In genomic region chrX:2614911-2615310, GRCh38 we compare ENCODE assay signal across 9 cellular contexts.
A peak's percentile ranks its signal among the peaks of the same experiment; 100 is the strongest.
DNase-seq lines count a peak whose midpoint lies in the region; ATAC-seq, FAIRE-seq and TF ChIP-seq lines count a peak whose summit lies in the region.
"Had no signal": no experiment of that assay in that cellular context is flagged by ENCODE, and none has a peak within 500 bp of the region (broad histone marks: within the 10 kb centered on the region; RNA-seq: fewer than 3 reads in every experiment).

No MANE protein-coding gene starts in this region.

- peak overlapping the region in 3 of 10 donors; percentile 17 to 63 (median 54) for H3K27ac ChIP-seq in heart right ventricle
- no peak overlapping the region for H3K27ac ChIP-seq in small intestine (ENCODE audit: low read depth in 1 of 2, low read length in 1 of 2)

- peaks cover 80% of the 10 kb centered on the region for H3K36me3 Mint-ChIP-seq in activated CD8-positive, alpha-beta T cell treated with anti-CD3 and anti-CD28 coated beads, Interleukin-2, amount 10 ng/mL, durations not matched to agents 7 days and 5 days (ENCODE audit: low read depth)

- CTCF ChIA-PET in activated CD8-positive, alpha-beta T cell treated with anti-CD3 and anti-CD28 coated beads, Interleukin-2, amount 10 ng/mL, durations not matched to agents 7 days and 5 days (lab: Charles Lee) = no interaction called here

- POLR2A ChIA-PET in activated CD8-positive, alpha-beta T cell treated with anti-CD3 and anti-CD28 coated beads, Interleukin-2, amount 10 ng/mL, durations not matched to agents 7 days and 5 days (lab: Charles Lee) = no interaction called here

- H3K9me3 Mint-ChIP-seq in activated CD8-positive, alpha-beta T cell treated with anti-CD3 and anti-CD28 coated beads, Interleukin-2, amount 10 ng/mL, durations not matched to agents 7 days and 5 days (ENCODE audit: insufficient read depth) = no peaks in the 10 kb centered on the region

- H3K36me3 ChIP-seq in heart right ventricle = peaks cover 0 to 72% (median 11%) of the 10 kb centered on the region in 9 donors
- H3K36me3 ChIP-seq in small intestine (ENCODE audit: control insufficient read depth in 2 of 2, insufficient read depth in 2 of 2, low read length in 2 of 2) = peaks cover 10 to 11% of the 10 kb centered on the region in 2 donors

- 17 to 18% methylated on average over 3 of the region's 3 CpGs for WGBS in heart right ventricle, 2 donors
- 15 to 49% (median 34%) methylated on average over 3 of the region's 3 CpGs for WGBS in small intestine, 3 donors

- in situ Hi-C loops in GM13977 (cut with MboI; ENCODE audit: low pct_unique_long_range_greater_than_20kb, low sequenced_read_pairs, unreplicated experiment) = no loop called here

- peak; percentile 54 for ATAC-seq in GM18502 (IDR thresholded peaks at IDR 0.05; ENCODE audit: poor library complexity, unreplicated experiment)
- ATAC-seq in activated CD8-positive, alpha-beta T cell treated with anti-CD3 and anti-CD28 coated beads, Interleukin-2, amount 10 ng/mL, durations not matched to agents 7 days and 5 days = no peak
- ATAC-seq in heart right ventricle = peak in 7 of 8 donors; percentile 55 to 87 (median 84)
- ATAC-seq in GM21576 (IDR thresholded peaks at IDR 0.05; ENCODE audit: unreplicated experiment) = no peak

- H3K4me3 ChIP-seq in heart right ventricle (no peak overlapping the region), small intestine (ENCODE audit: low read depth in 1 of 2, low read length in 2 of 2) (no peak overlapping the region)

- TF ChIP-seq CTCF in heart right ventricle (IDR thresholded peaks at IDR 0.05) (peak in 5 of 9 donors; percentile 33 to 55 (median 50)), GM13977 (IDR thresholded peaks at IDR 0.05; ENCODE audit: extremely low read depth, insufficient read depth, missing control alignments) (no peak)

- peak; percentile 19 for DNase-seq in activated CD8-positive, alpha-beta T cell treated with anti-CD3 and anti-CD28 coated beads, Interleukin-2, amount 10 ng/mL, durations not matched to agents 7 days and 5 days
- DNase-seq in heart right ventricle (peak in 1 of 2 donors; percentile 18), small intestine (peak; percentile 7), GM19238 (ENCODE audit: insufficient read length, low spot score) (no peak), GM13977 (ENCODE audit: low spot score) (no peak), GM12891 (ENCODE audit: insufficient read length, low spot score) (no peak)
- DNase-seq: T-helper 9 cell had no signal

- H3K9me3 ChIP-seq in heart right ventricle = no peaks in the 10 kb centered on the region
- no peaks in the 10 kb centered on the region for H3K9me3 ChIP-seq in small intestine (ENCODE audit: control insufficient read depth, low read depth)

- no peak for TF ChIP-seq POLR2A in GM12891 (IDR thresholded peaks at IDR 0.05; ENCODE audit: low read depth, low read length)

- H3K27ac Mint-ChIP-seq in activated CD8-positive, alpha-beta T cell treated with anti-CD3 and anti-CD28 coated beads, Interleukin-2, amount 10 ng/mL, durations not matched to agents 7 days and 5 days = no peak overlapping the region

- no peaks in the 10 kb centered on the region for H3K27me3 Mint-ChIP-seq in activated CD8-positive, alpha-beta T cell treated with anti-CD3 and anti-CD28 coated beads, Interleukin-2, amount 10 ng/mL, durations not matched to agents 7 days and 5 days (ENCODE audit: low read depth)

- H3K4me1 ChIP-seq in heart right ventricle (peaks cover 0 to 29% (median 8%) of the 10 kb centered on the region in 9 donors), small intestine (ENCODE audit: control insufficient read depth in 2 of 2, insufficient read depth in 1 of 2, low read depth in 1 of 2, low read length in 1 of 2) (peaks cover 0 to 4% of the 10 kb centered on the region in 2 donors)

- H3K27me3 ChIP-seq in heart right ventricle (no peaks in the 10 kb centered on the region), small intestine (ENCODE audit: control insufficient read depth in 2 of 2, insufficient read depth in 2 of 2, low read length in 2 of 2) (no peaks in the 10 kb centered on the region)

- H3K4me3 Mint-ChIP-seq in activated CD8-positive, alpha-beta T cell treated with anti-CD3 and anti-CD28 coated beads, Interleukin-2, amount 10 ng/mL, durations not matched to agents 7 days and 5 days = no peak overlapping the region

- intact Hi-C loops in heart right ventricle (cut with DNase I) = no loop called here

- peaks cover 48% of the 10 kb centered on the region for H3K4me1 Mint-ChIP-seq in activated CD8-positive, alpha-beta T cell treated with anti-CD3 and anti-CD28 coated beads, Interleukin-2, amount 10 ng/mL, durations not matched to agents 7 days and 5 days (ENCODE audit: low read depth)

- no peak for FAIRE-seq in small intestine (lab: Jason Lieb, UNC)
- no peak for FAIRE-seq in GM12891 (lab: Jason Lieb, UNC)

TF ChIP-seq in GM12891, 5 proteins besides CTCF, POLR2A, EP300 and RAD21:
- TF ChIP-seq TAF1 (IDR thresholded peaks at IDR 0.05; ENCODE audit: low read depth, low read length) = no peak
- TF ChIP-seq POU2F2 (IDR thresholded peaks at IDR 0.05; ENCODE audit: low read depth, low read length) = no peak
- no peak for TF ChIP-seq SPI1 (IDR thresholded peaks at IDR 0.05; ENCODE audit: low read depth, low read length)
- TF ChIP-seq POLR2AphosphoS5 (IDR thresholded peaks at IDR 0.05; ENCODE audit: low read depth, low read length) = no peak
- no peak for TF ChIP-seq PAX5 (IDR thresholded peaks at IDR 0.05; ENCODE audit: insufficient read depth, low read length, severe bottlenecking)

Comparison
In these comparisons a context has a peak if more than half of its experiments do, and no peak if none do; other contexts are left out.
1. ATAC-seq: peak in GM18502 (single experiment) and heart right ventricle (7 of 8); none in activated CD8-positive, alpha-beta T cell treated with anti-CD3 and anti-CD28 coated beads, Interleukin-2, amount 10 ng/mL, durations not matched to agents 7 days and 5 days (single experiment) and GM21576 (single experiment).
2. DNase-seq: peak in activated CD8-positive, alpha-beta T cell treated with anti-CD3 and anti-CD28 coated beads, Interleukin-2, amount 10 ng/mL, durations not matched to agents 7 days and 5 days (single experiment) and small intestine (single experiment); none in GM19238 (single experiment), GM13977 (single experiment) and GM12891 (single experiment).